Comparison of ENCODE assay signal across 8 cellular contexts in the genomic region with DNA sequence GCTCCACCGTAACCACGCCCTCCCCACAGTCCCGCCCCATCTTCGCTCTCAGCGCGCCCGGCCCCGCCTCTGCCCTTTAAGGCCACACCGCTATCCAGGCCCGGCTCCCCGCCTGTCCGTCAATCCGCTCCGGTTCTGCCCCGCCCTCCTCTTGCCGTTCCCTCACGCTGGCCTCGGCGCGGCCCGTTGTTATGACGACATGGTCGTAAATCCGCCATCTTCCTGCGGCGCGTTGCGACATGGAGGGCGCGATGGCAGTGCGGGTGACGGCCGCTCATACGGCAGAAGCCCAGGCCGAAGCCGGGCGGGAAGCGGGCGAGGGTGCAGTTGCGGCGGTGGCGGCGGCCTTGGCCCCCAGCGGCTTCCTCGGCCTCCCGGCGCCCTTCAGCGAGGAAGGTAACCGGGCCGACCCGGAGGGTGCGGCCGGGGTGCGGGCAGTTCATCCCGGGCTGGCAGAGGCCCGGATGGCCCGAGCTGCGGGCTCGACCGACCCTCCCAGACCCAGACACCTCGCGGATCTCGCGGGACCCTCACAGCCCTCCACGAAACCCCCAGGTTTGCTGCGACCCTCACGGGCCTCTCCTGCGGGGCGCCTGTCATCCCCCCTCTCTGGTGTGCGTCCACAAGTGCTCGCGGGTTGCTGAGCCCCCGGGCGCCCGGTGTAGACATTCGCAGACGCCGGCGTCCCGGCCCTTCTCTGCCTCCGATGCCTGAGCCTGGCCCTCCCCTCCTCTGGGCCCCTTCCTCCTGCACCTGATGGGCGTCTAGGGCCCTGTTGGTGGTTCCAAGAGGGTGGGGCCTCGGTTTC. TPM values are rescaled to one million over a fixed set of nuclear protein-coding genes. Genes with fewer than 3 reads are reported as not detected.
DNase-seq lines count a peak whose midpoint lies in the region; ATAC-seq and TF ChIP-seq lines count a peak whose summit lies in the region.

A gene with protein sequence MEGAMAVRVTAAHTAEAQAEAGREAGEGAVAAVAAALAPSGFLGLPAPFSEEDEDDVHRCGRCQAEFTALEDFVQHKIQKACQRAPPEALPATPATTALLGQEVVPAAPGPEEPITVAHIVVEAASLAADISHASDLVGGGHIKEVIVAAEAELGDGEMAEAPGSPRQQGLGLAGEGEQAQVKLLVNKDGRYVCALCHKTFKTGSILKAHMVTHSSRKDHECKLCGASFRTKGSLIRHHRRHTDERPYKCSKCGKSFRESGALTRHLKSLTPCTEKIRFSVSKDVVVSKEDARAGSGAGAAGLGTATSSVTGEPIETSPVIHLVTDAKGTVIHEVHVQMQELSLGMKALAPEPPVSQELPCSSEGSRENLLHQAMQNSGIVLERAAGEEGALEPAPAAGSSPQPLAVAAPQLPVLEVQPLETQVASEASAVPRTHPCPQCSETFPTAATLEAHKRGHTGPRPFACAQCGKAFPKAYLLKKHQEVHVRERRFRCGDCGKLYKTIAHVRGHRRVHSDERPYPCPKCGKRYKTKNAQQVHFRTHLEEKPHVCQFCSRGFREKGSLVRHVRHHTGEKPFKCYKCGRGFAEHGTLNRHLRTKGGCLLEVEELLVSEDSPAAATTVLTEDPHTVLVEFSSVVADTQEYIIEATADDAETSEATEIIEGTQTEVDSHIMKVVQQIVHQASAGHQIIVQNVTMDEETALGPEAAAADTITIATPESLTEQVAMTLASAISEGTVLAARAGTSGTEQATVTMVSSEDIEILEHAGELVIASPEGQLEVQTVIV (plus strand): TSS at position 217 of the 808 bp plus-strand sequence. CDS start 23 bp downstream, at position 240.

- peak; percentile 99 for DNase-seq in DMS53 (lab: John Stamatoyannopoulos, UW)
- DNase-seq in KG1 (lab: John Stamatoyannopoulos, UW) = peak; percentile 94
- DNase-seq in Peyer's patch = peak; percentile 100
- DNase-seq in activated T-cell treated with anti-CD3 and anti-CD28 coated beads, Interleukin-2, amount 50 U/mL, for 48 hours = peak; percentile 100
- peak; percentile 98 to 99 for DNase-seq in stimulated activated CD8-positive, alpha-beta memory T cell treated with anti-CD3 and anti-CD28 coated beads, Interleukin-7, amount 100 ng/mL, for 4 hours (ENCODE audit: low read depth in 2 of 2)

- peak; percentile 78 to 88 for TF ChIP-seq POLR2A in Peyer's patch (IDR thresholded peaks at IDR 0.05)

- H3K27ac ChIP-seq in Peyer's patch = peak within 1 kb of the TSS; percentile 85 to 91 (median 87)
- H3K27ac ChIP-seq in muscle layer of duodenum (ENCODE audit: low read length) = peak within 1 kb of the TSS; percentile 63

- H3K27me3 ChIP-seq in Peyer's patch (no peaks in the 10 kb centered on the region), muscle layer of duodenum (ENCODE audit: low read depth, low read length) (no peaks in the 10 kb centered on the region)

- ATAC-seq in GM21723 (IDR thresholded peaks at IDR 0.05; ENCODE audit: unreplicated experiment) (peak; percentile 89), esophagus mucosa (peak; percentile 98)

- peaks cover 0 to 19% (median 11%) of the 10 kb centered on the region in 4 donors for H3K4me1 ChIP-seq in Peyer's patch
- peaks cover 0 to 21% of the 10 kb centered on the region in 2 donors for H3K4me1 ChIP-seq in muscle layer of duodenum (ENCODE audit: control insufficient read depth in 1 of 2, insufficient read depth in 2 of 2, low read length in 2 of 2)

- H3K4me3 ChIP-seq in Peyer's patch = peak within 1 kb of the TSS; percentile 84 to 100 (median 91)
- H3K4me3 ChIP-seq in muscle layer of duodenum (ENCODE audit: low read depth in 1 of 2, low read length in 2 of 2) = peak within 1 kb of the TSS; percentile 83 to 85

- no peak for TF ChIP-seq CTCF in Peyer's patch (IDR thresholded peaks at IDR 0.05)

- no peaks in the 10 kb centered on the region for H3K9me3 ChIP-seq in Peyer's patch
- H3K9me3 ChIP-seq in muscle layer of duodenum (ENCODE audit: control insufficient read depth in 1 of 2, low read length in 2 of 2) = no peaks in the 10 kb centered on the region

- H3K36me3 ChIP-seq in Peyer's patch (peaks cover 0 to 9% (median 0%) of the 10 kb centered on the region in 3 donors), muscle layer of duodenum (ENCODE audit: control insufficient read depth in 1 of 2, insufficient read depth in 2 of 2, low read length in 2 of 2) (peaks cover 4 to 12% of the 10 kb centered on the region in 2 donors)

RNA-seq across cellular contexts. Expression of the gene that starts here (rescaled TPM):
- total RNA-seq in Peyer's patch (100 to 1,000 TPM in 1 of 4 donors, 10 to 100 TPM in 3; 35.6 to 124 (median 76.2) TPM), esophagus mucosa (10.7 TPM)

Comparison
In these comparisons a context has a peak if more than half of its experiments do, and no peak if none do; other contexts are left out.
1. Peak in every context shown above with its lines: DNase-seq, ATAC-seq, H3K4me3 ChIP-seq and H3K27ac ChIP-seq.